ENCODE assay signal across 11 cellular contexts in genomic region chrX:69362889-69363288, GRCh38.
A peak's percentile ranks its signal among the peaks of the same experiment; 100 is the strongest.
DNase-seq lines count a peak whose midpoint lies in the region; ATAC-seq and TF ChIP-seq lines count a peak whose summit lies in the region.
"Had no signal": no experiment of that assay in that cellular context is flagged by ENCODE, and none has a peak within 500 bp of the region (broad histone marks: within the 10 kb centered on the region; RNA-seq: fewer than 3 reads in every experiment).

No MANE protein-coding gene starts in this region.

- H3K4me3 ChIP-seq in heart right ventricle: no peak overlapping the region
- no peak overlapping the region for H3K4me3 ChIP-seq in Peyer's patch

- WGBS in heart right ventricle, 2 donors: 42 to 51% methylated on average over 4 of the region's 4 CpGs

- no peak for TF ChIP-seq POLR2A in Peyer's patch (IDR thresholded peaks at IDR 0.05)

- H3K27ac ChIP-seq in heart right ventricle (no peak overlapping the region), Peyer's patch (no peak overlapping the region)

- intact Hi-C loops in heart right ventricle (cut with DNase I): loop anchor here in 1 of 10 donors (10.0 kb wide), 1 partner anchor 58 kb away; no protein-coding TSS in a partner anchor

- DNase-seq in AG08396 (ENCODE audit: low spot score) (peak; percentile 30), heart right ventricle (peak in 1 of 2 donors; percentile 8), GM10266 (ENCODE audit: extremely low spot score) (no peak), cerebellar nuclear complex (lab: John Stamatoyannopoulos, UW) (no peak), HK-2 (ENCODE audit: unreplicated experiment) (no peak), Peyer's patch (no peak)
- DNase-seq: activated T-cell treated with anti-CD3 and anti-CD28 coated beads for 4 hours; C1 segment of cervical spinal cord; stimulated activated naive CD8-positive, alpha-beta T cell treated with anti-CD3 and anti-CD28 coated beads, Interleukin-15, amount 100 ng/mL, for 72 hours had no signal

- no peaks in the 10 kb centered on the region for H3K36me3 ChIP-seq in heart right ventricle
- H3K36me3 ChIP-seq in Peyer's patch: no peaks in the 10 kb centered on the region

- H3K9me3 ChIP-seq in heart right ventricle (no peaks in the 10 kb centered on the region), Peyer's patch (no peaks in the 10 kb centered on the region)

- TF ChIP-seq CTCF in heart right ventricle (IDR thresholded peaks at IDR 0.05) (no peak), GM10266 (IDR thresholded peaks at IDR 0.05; ENCODE audit: control insufficient read depth, insufficient read depth, low read depth, missing control alignments) (no peak), Peyer's patch (IDR thresholded peaks at IDR 0.05) (no peak)

- ATAC-seq in GM19043 (IDR thresholded peaks at IDR 0.05; ENCODE audit: low read depth, unreplicated experiment) (peak; percentile 56), HG03354 (IDR thresholded peaks at IDR 0.05; ENCODE audit: poor library complexity, severe bottlenecking, unreplicated experiment) (peak; percentile 86), heart right ventricle (peak in 7 of 8 donors; percentile 29 to 60 (median 51))
- ATAC-seq: stimulated activated naive CD8-positive, alpha-beta T cell treated with anti-CD3 and anti-CD28 coated beads, Interleukin-15, amount 100 ng/mL, for 72 hours had no signal

- H3K4me1 ChIP-seq in heart right ventricle: peaks cover 0 to 7% (median 0%) of the 10 kb centered on the region in 9 donors
- H3K4me1 ChIP-seq in Peyer's patch: no peaks in the 10 kb centered on the region

- peaks cover 0 to 7% (median 0%) of the 10 kb centered on the region in 7 donors for H3K27me3 ChIP-seq in heart right ventricle
- H3K27me3 ChIP-seq in Peyer's patch: no peaks in the 10 kb centered on the region
